In the genomic region with DNA sequence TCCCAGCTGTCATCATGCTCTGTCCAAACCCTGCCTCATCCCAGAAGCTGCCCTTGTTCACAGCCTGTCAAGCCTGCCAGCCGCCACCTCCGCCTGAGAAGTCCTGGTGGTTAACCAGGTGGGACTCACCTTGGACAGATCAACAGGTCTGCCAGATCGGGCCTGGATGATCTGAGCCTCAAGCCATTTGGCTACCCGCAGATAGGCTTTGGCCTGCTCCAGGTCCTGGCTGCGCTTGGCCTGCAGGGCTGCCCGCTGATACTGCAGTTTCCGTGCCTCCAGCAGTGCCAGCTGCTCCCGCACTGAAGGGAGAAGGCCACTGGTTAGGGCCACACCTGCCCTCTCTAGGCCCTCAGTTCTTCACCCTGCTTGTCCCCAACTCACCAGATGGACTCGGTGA, we compare ENCODE assay signal across 20 cellular contexts.
"Had no signal": no experiment of that assay in that cellular context is flagged by ENCODE, and none has a peak within 500 bp of the region (broad histone marks: within the 10 kb centered on the region; RNA-seq: fewer than 3 reads in every experiment).

No MANE protein-coding gene starts in this region.

- H3K27ac Mint-ChIP-seq: activated CD4-positive, alpha-beta T cell treated with anti-CD3 and anti-CD28 coated beads, Interleukin-2, amount 10 ng/mL, durations not matched to agents 24 days and 14 days; activated CD8-positive, alpha-beta memory T cell treated with anti-CD3 and anti-CD28 coated beads, Interleukin-2, amount 10 ng/mL, durations not matched to agents 7 days and 5 days; activated T-helper 1 cell treated with anti-CD3 and anti-CD28 coated beads, Interleukin-12 subunit alpha, Interleukin-12 subunit beta, Interleukin-2, Interleukin-4 antibody, amounts not matched to agents 30 ng/mL and 10 ng/mL and 1 ng/mL, durations not matched to agents 14 hours and 24 hours and 36 hours; T-helper 1 cell treated with Interleukin-12 subunit alpha and Interleukin-12 subunit beta and Interleukin-4 antibody, amounts not matched to agents 30 μg/mL and 1 μg/mL, for 36 hours had no signal

- H2AFZ ChIP-seq: PC-9 had no signal

- ATAC-seq: activated CD8-positive, alpha-beta memory T cell treated with anti-CD3 and anti-CD28 coated beads, Interleukin-2, amount 10 ng/mL, durations not matched to agents 7 days and 5 days had no signal

- H3K9me3 Mint-ChIP-seq: activated CD4-positive, alpha-beta T cell treated with anti-CD3 and anti-CD28 coated beads, Interleukin-2, amount 10 ng/mL, durations not matched to agents 24 days and 14 days; activated naive CD8-positive, alpha-beta T cell treated with anti-CD3 and anti-CD28 coated beads for 36 hours; activated T-cell treated with anti-CD3 and anti-CD28 coated beads, Interleukin-2, amount 50 U/mL, for 24 hours; activated T-helper 1 cell treated with anti-CD3 and anti-CD28 coated beads, Interleukin-12 subunit alpha, Interleukin-12 subunit beta, Interleukin-2, Interleukin-4 antibody, amounts not matched to agents 30 ng/mL and 10 ng/mL and 1 ng/mL, durations not matched to agents 14 hours and 24 hours and 36 hours; T-helper 1 cell treated with Interleukin-12 subunit alpha and Interleukin-12 subunit beta and Interleukin-4 antibody, amounts not matched to agents 30 μg/mL and 1 μg/mL, for 36 hours had no signal

- H3K4me2 ChIP-seq: PC-9 had no signal

- H3K4me3 ChIP-seq: PC-9 had no signal

- H3K27me3 ChIP-seq: brain microvascular endothelial cell had no signal

- DNase-seq: activated CD4-positive, alpha-beta T cell treated with anti-CD3 and anti-CD28 coated beads, Interleukin-2, amount 10 ng/mL, durations not matched to agents 24 days and 14 days; activated CD4-positive, alpha-beta T cell treated with anti-CD3 and anti-CD28 coated beads, Interleukin-2, amount 50 U/mL, for 48 hours; activated CD4-positive, CD25-positive, alpha-beta regulatory T cell treated with anti-CD3 and anti-CD28 coated beads, Interleukin-2, amount 50 U/mL, for 72 hours; activated CD8-positive, alpha-beta memory T cell treated with anti-CD3 and anti-CD28 coated beads, Interleukin-2, amount 10 ng/mL, durations not matched to agents 7 days and 5 days; activated effector memory CD4-positive, alpha-beta T cell treated with anti-CD3 and anti-CD28 coated beads, Interleukin-2, amount 50 U/mL, for 16 hours; activated naive CD4-positive, alpha-beta T cell treated with Interleukin-2 at 50 U/mL for 16 hours; activated naive CD8-positive, alpha-beta T cell treated with anti-CD3 and anti-CD28 coated beads for 36 hours; activated T-cell treated with anti-CD3 and anti-CD28 coated beads, Interleukin-2, amount 50 U/mL, for 24 hours; brain microvascular endothelial cell; MM.1S; NCI-H1105; NCI-H1436; NCI-H1694 treated with DMSO at 0.1 percent for 48 hours; NCI-H2029 treated with DMSO at 0.1 percent for 48 hours; NCI-H510A treated with DMSO at 0.1 percent for 48 hours; NCI-H69; PC-9; SHP77 treated with DMSO at 0.1 percent for 48 hours had no signal

- H3K27me3 Mint-ChIP-seq: activated CD4-positive, alpha-beta T cell treated with anti-CD3 and anti-CD28 coated beads, Interleukin-2, amount 10 ng/mL, durations not matched to agents 24 days and 14 days; activated CD8-positive, alpha-beta memory T cell treated with anti-CD3 and anti-CD28 coated beads, Interleukin-2, amount 10 ng/mL, durations not matched to agents 7 days and 5 days; activated naive CD8-positive, alpha-beta T cell treated with anti-CD3 and anti-CD28 coated beads for 36 hours; activated T-cell treated with anti-CD3 and anti-CD28 coated beads, Interleukin-2, amount 50 U/mL, for 24 hours had no signal

- H3K27ac ChIP-seq: brain microvascular endothelial cell, PC-9 had no signal

- H3K4me3 Mint-ChIP-seq: activated CD4-positive, alpha-beta T cell treated with anti-CD3 and anti-CD28 coated beads, Interleukin-2, amount 10 ng/mL, durations not matched to agents 24 days and 14 days; activated CD8-positive, alpha-beta memory T cell treated with anti-CD3 and anti-CD28 coated beads, Interleukin-2, amount 10 ng/mL, durations not matched to agents 7 days and 5 days; activated naive CD8-positive, alpha-beta T cell treated with anti-CD3 and anti-CD28 coated beads for 36 hours; activated T-cell treated with anti-CD3 and anti-CD28 coated beads, Interleukin-2, amount 50 U/mL, for 24 hours; activated T-helper 1 cell treated with anti-CD3 and anti-CD28 coated beads, Interleukin-12 subunit alpha, Interleukin-12 subunit beta, Interleukin-2, Interleukin-4 antibody, amounts not matched to agents 30 ng/mL and 10 ng/mL and 1 ng/mL, durations not matched to agents 14 hours and 24 hours and 36 hours; T-helper 1 cell treated with Interleukin-12 subunit alpha and Interleukin-12 subunit beta and Interleukin-4 antibody, amounts not matched to agents 30 μg/mL and 1 μg/mL, for 36 hours had no signal
